Comparison of ENCODE assay signal across 8 cellular contexts in the genomic region with DNA sequence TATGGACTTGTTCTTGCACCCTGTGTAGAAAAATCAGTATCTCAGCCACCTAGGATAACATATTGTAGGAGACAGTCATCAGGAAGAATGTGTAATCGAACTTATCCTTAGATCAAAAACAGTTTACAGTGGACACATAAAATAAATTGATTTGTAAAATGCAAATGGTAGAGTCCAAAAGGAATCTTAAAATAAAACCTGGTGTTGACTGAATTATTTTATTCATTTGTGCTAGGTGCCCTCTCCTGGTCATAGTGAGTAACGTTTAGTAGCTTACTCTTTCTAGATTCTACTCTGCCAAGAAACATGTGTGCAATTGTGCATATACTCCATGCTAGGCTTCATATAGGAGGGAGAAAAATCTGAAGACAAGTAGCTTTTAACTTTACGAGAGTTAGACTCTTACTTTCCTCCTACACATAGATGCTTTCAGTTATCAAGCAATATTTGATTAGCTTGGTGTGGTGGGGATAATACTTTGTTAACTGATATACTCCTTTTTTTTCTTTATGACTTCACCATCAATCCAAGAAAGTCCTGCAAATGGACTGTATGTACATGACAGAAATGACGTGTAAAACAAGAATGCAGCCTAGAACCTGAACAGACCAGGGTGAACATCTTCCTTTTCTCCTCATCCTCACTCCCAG. TPM values are rescaled to one million over a fixed set of nuclear protein-coding genes. Genes with fewer than 3 reads are reported as not detected.
DNase-seq lines count a peak whose midpoint lies in the region; ATAC-seq and TF ChIP-seq lines count a peak whose summit lies in the region.

No MANE protein-coding gene starts in this region.

- peak; percentile 74 for TF ChIP-seq CTCF in PC-9 (conservative IDR thresholded peaks at IDR 0.05)
- peak in 4 of 5 experiments; percentile 17 to 37 (median 34) for TF ChIP-seq CTCF in gastrocnemius medialis (IDR thresholded peaks at IDR 0.05 in 4 of 5, conservative IDR thresholded peaks at IDR 0.05 in 1 of 5)

- H3K27ac ChIP-seq in PC-9, result no peak overlapping the region
- H3K27ac ChIP-seq in gastrocnemius medialis, result no peak overlapping the region

- no peaks in the 10 kb centered on the region for H3F3A ChIP-seq in PC-9 (ENCODE audit: insufficient read depth, low read depth)

- no peaks in the 10 kb centered on the region for H3K9me2 ChIP-seq in PC-9 (ENCODE audit: insufficient read depth)

- no peaks in the 10 kb centered on the region for H4K20me1 ChIP-seq in PC-9 (ENCODE audit: insufficient read depth)

- no TSS peak for BruUV-seq in PC-9 (replicated peaks; lab: Mats Ljungman, UMichigan)

- no peaks in the 10 kb centered on the region for H3K27me3 ChIP-seq in PC-9 (ENCODE audit: insufficient read depth, low read depth)
- no peaks in the 10 kb centered on the region for H3K27me3 ChIP-seq in gastrocnemius medialis

- H3K79me2 ChIP-seq in PC-9 (ENCODE audit: low read depth), result no peaks in the 10 kb centered on the region

- TF ChIP-seq POLR2A in gastrocnemius medialis (IDR thresholded peaks at IDR 0.05), result no peak

- H2AFZ ChIP-seq in PC-9, result no peak overlapping the region

- POLR2A ChIA-PET in PC-9 (lab: Charles Lee; ENCODE audit: unreplicated experiment), result no interaction called here

- ATAC-seq in GM18499 (IDR thresholded peaks at IDR 0.05; ENCODE audit: insufficient read depth, unreplicated experiment), result peak; percentile 87
- ATAC-seq in HG03135 (IDR thresholded peaks at IDR 0.05; ENCODE audit: unreplicated experiment), result peak; percentile 80
- peak; percentile 68 for ATAC-seq in esophagus mucosa
- peak in 1 of 2 donors; percentile 36 for ATAC-seq in gastrocnemius medialis

- DNase-seq in AG08395 (ENCODE audit: low spot score), result peak; percentile 44
- peak in 1 of 2 experiments; percentile 45 for DNase-seq in PC-9
- DNase-seq in gastrocnemius medialis, result no peak
- no peak for DNase-seq in GOT3 (lab: John Stamatoyannopoulos, UW)
- DNase-seq in activated naive CD4-positive, alpha-beta T cell treated with anti-CD3 and anti-CD28 coated beads, Interleukin-2, amount 50 U/mL, for 16 hours, result no peak

- CTCF ChIA-PET in PC-9 (lab: Charles Lee), result interaction anchor here (0.6 to 1.2 kb wide), 3 partner anchors 28 to 133 kb away, joined by 3 to 8 read pairs (median 5); a partner anchor contains a TSS

- no peak overlapping the region for H3K4me3 ChIP-seq in PC-9
- H3K4me3 ChIP-seq in gastrocnemius medialis, result no peak overlapping the region

- no peaks in the 10 kb centered on the region for H3K36me3 ChIP-seq in PC-9 (ENCODE audit: low read depth)
- H3K36me3 ChIP-seq in gastrocnemius medialis, result no peaks in the 10 kb centered on the region

- H3K4me1 ChIP-seq in PC-9 (replicated peaks; ENCODE audit: insufficient read depth) (peaks cover 13% of the 10 kb centered on the region), gastrocnemius medialis (no peaks in the 10 kb centered on the region)

- H3K4me2 ChIP-seq in PC-9, result no peak overlapping the region

- intact Hi-C loops in PC-9 (cut with micrococcal nuclease; ENCODE audit: unreplicated experiment), result loop anchor here (1.0 to 10.0 kb wide), 2 partner anchors 132 to 1287 kb away; no protein-coding TSS in a partner anchor
- intact Hi-C loops in gastrocnemius medialis (cut with DNase I; ENCODE audit: low total_unique reads), result no loop called here

- H3K9me3 ChIP-seq in PC-9 (ENCODE audit: insufficient read depth, low read depth) (no peaks in the 10 kb centered on the region), gastrocnemius medialis (no peaks in the 10 kb centered on the region)

- in situ Hi-C loops in gastrocnemius medialis (cut with MboI; ENCODE audit: low sequenced_read_pairs in 4 of 4), result no loop called here

RNA-seq across cellular contexts. Expression of a gene that starts 23.7 kb away (rescaled TPM):
- total RNA-seq in PC-9 (2021) (2.8 and 3.2 TPM in 2 replicates), esophagus mucosa (6.6 TPM), gastrocnemius medialis (1 to 10 TPM; 1.1 to 7.6 (median 2.3) TPM)

RNA-seq across cellular contexts. Expression of a gene that starts 27.6 kb away (rescaled TPM):
- total RNA-seq in PC-9 (2021) (not detected in 2 replicates), esophagus mucosa (not detected), gastrocnemius medialis (under 1 TPM in 1 of 4 donors, not detected in 3; 0.16 TPM)
